ENCODE assay signal across 1 cellular context in genomic region chr2:69482471-69482870, GRCh38.
TF ChIP-seq lines count a peak whose summit lies in the region.

No MANE protein-coding gene starts in this region.

TF ChIP-seq in HEK293, 187 proteins besides CTCF, POLR2A, EP300 and RAD21 (continued from another document):
- TF ChIP-seq ZNF280D (tag by site-specific recombination; IDR thresholded peaks at IDR 0.05) (no peak), KLF7 (tag by site-specific recombination; IDR thresholded peaks at IDR 0.05; ENCODE audit: borderline replicate concordance) (no peak), ZNF362 (tag by site-specific recombination; IDR thresholded peaks at IDR 0.05) (no peak), ZNF664 (tag by site-specific recombination; IDR thresholded peaks at IDR 0.05) (no peak), ZSCAN16 (tag by site-specific recombination; IDR thresholded peaks at IDR 0.05) (no peak), ZBTB8A (tag by site-specific recombination; IDR thresholded peaks at IDR 0.05) (no peak), GFI1B (tag by site-specific recombination; IDR thresholded peaks at IDR 0.05) (no peak), MZF1 (tag by site-specific recombination; IDR thresholded peaks at IDR 0.05; ENCODE audit: borderline replicate concordance) (peak; percentile 66; the same call in 1 of the 2 replicates), ZNF169 (tag by site-specific recombination; IDR thresholded peaks at IDR 0.05) (no peak), PRDM1 (tag by site-specific recombination; IDR thresholded peaks at IDR 0.05) (no peak), PRDM2 (tag by site-specific recombination; IDR thresholded peaks at IDR 0.05; ENCODE audit: borderline replicate concordance) (no peak)
